ENCODE assay signal across 17 cellular contexts in the genomic region with DNA sequence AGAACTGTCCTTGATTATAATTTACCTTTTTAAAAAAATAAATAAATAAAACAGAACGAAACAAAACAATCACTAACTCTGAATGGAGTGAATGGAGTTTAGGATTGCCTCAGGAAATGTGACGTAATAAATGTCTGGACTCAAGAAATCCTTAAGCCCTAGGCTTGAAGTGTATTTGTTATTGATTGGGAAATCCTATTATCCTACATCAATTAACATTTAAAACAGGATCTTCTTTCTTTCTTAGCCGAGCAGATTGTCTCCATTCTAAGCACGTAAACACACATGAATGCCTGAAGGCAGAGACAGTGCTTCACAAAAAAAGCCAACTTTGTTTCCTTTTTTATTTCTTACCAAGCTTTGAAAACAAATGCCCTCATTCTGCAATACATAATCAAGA. TPM values are rescaled to one million over a fixed set of nuclear protein-coding genes. Genes with fewer than 3 reads are reported as not detected.
DNase-seq lines count a peak whose midpoint lies in the region; ATAC-seq and TF ChIP-seq lines count a peak whose summit lies in the region.
"Had no signal": no experiment of that assay in that cellular context is flagged by ENCODE, and none has a peak within 500 bp of the region (broad histone marks: within the 10 kb centered on the region; RNA-seq: fewer than 3 reads in every experiment).

No MANE protein-coding gene starts in this region.

- intact Hi-C loops in A673 (cut with micrococcal nuclease; ENCODE audit: unreplicated experiment): no loop called here

- no peak for ATAC-seq in T-helper 17 cell
- ATAC-seq: left lung had no signal

- no peak for TF ChIP-seq CTCF in A673 (conservative IDR thresholded peaks at IDR 0.05; ENCODE audit: low read depth, low read length)
- no peak for TF ChIP-seq CTCF in epithelial cell of esophagus (IDR thresholded peaks at IDR 0.05; ENCODE audit: insufficient read depth, low read depth, low read length, missing control alignments)
- TF ChIP-seq CTCF in SK-N-SH (IDR thresholded peaks at IDR 0.05): no peak

- BruUV-seq in A673 (replicated peaks; lab: Mats Ljungman, UMichigan): no TSS peak

- CTCF ChIA-PET in A673 (lab: Charles Lee): no interaction called here
- CTCF ChIA-PET in SK-N-SH (lab: Yijun Ruan, JAX): interaction anchor here (1.0 kb wide), 1 partner anchor 11 kb away, joined by 3 read pairs; no protein-coding TSS in a partner anchor

- H3K9me3 ChIP-seq in A673 (ENCODE audit: low read depth, low read length, poor library complexity, severe bottlenecking) (no peaks in the 10 kb centered on the region), T-helper 17 cell (ENCODE audit: control insufficient read depth, low read length, poor library complexity, severe bottlenecking) (no peaks in the 10 kb centered on the region), SK-N-SH (no peaks in the 10 kb centered on the region)
- H3K9me3 ChIP-seq: left lung had no signal

- no peaks in the 10 kb centered on the region for H3K27me3 Mint-ChIP-seq in T-helper 17 cell

- H3K36me3 ChIP-seq in A673 (ENCODE audit: insufficient read depth, low read length, poor library complexity, severe bottlenecking): no peaks in the 10 kb centered on the region
- H3K36me3 ChIP-seq in SK-N-SH (replicated peaks in 1 of 2; ENCODE audit: control insufficient read depth in 1 of 2, insufficient read depth in 2 of 2, low read length in 1 of 2): no peaks in the 10 kb centered on the region
- H3K36me3 ChIP-seq: left lung had no signal

- H3K4me1 Mint-ChIP-seq in T-helper 17 cell: peaks cover 31% of the 10 kb centered on the region

- 94% methylated on average over 4 of the region's 4 CpGs for WGBS in SK-N-SH (ENCODE audit: low lambda C conversion rate)

- peak; percentile 25 for DNase-seq in A673 (ENCODE audit: low spot score)
- no peak for DNase-seq in T-helper 17 cell
- peak; percentile 57 for DNase-seq in epithelial cell of esophagus (ENCODE audit: low read depth)
- peak; percentile 49 for DNase-seq in midbrain (lab: John Stamatoyannopoulos, UW)
- DNase-seq in NCI-H1930 (lab: John Stamatoyannopoulos, UW): no peak
- no peak for DNase-seq in SK-N-SH
- no peak for DNase-seq in SHP77 (lab: John Stamatoyannopoulos, UW)
- DNase-seq in AG08396 (ENCODE audit: low spot score): no peak
- DNase-seq: activated naive CD4-positive, alpha-beta T cell treated with Interleukin-2 at 50 U/mL for 16 hours; aorta; DMS 273 treated with DMSO at 0.1 percent for 48 hours; Kasumi-1; left lung; NCI-H1105; NCI-H2171; NCI-H774 had no signal

- no peak overlapping the region for H3K9ac ChIP-seq in SK-N-SH
- H3K9ac ChIP-seq: parathyroid adenoma had no signal

- H3K9me2 ChIP-seq in SK-N-SH: no peaks in the 10 kb centered on the region

- H3K4me3 Mint-ChIP-seq in T-helper 17 cell: no peak overlapping the region

- peak overlapping the region; percentile 57 for H3K27ac Mint-ChIP-seq in T-helper 17 cell

- H3K36me3 Mint-ChIP-seq in T-helper 17 cell (ENCODE audit: low read depth): peaks cover 2% of the 10 kb centered on the region

- H3K27me3 ChIP-seq in A673 (replicated peaks; ENCODE audit: insufficient read depth, low read depth, low read length, poor library complexity) (no peaks in the 10 kb centered on the region), SK-N-SH (ENCODE audit: insufficient read depth) (no peaks in the 10 kb centered on the region)
- H3K27me3 ChIP-seq: left lung had no signal

- H3K27ac ChIP-seq in A673 (ENCODE audit: low read depth, low read length, poor library complexity, severe bottlenecking): no peak overlapping the region
- no peak overlapping the region for H3K27ac ChIP-seq in SK-N-SH (ENCODE audit: low read depth in 2 of 2, low read length in 1 of 2)
- H3K27ac ChIP-seq: left lung had no signal

- H3K4me1 ChIP-seq in A673 (ENCODE audit: insufficient read depth, low read length, poor library complexity, severe bottlenecking): no peaks in the 10 kb centered on the region
- no peaks in the 10 kb centered on the region for H3K4me1 ChIP-seq in SK-N-SH (ENCODE audit: control insufficient read depth in 1 of 2, insufficient read depth in 2 of 2, low read depth in 1 of 2, low read length in 1 of 2)

- H3K79me2 ChIP-seq in SK-N-SH (ENCODE audit: insufficient read depth): no peaks in the 10 kb centered on the region

- no peaks in the 10 kb centered on the region for H4K20me1 ChIP-seq in SK-N-SH (ENCODE audit: insufficient read depth)

- H3K4me2 ChIP-seq in SK-N-SH: no peak overlapping the region

- no peak overlapping the region for H2AFZ ChIP-seq in SK-N-SH (ENCODE audit: low read depth)

- POLR2A ChIA-PET in A673 (lab: Charles Lee; ENCODE audit: low non-redundant PET) (no interaction called here), SK-N-SH (lab: Yijun Ruan, JAX) (no interaction called here)

- TF ChIP-seq RAD21 in SK-N-SH (IDR thresholded peaks at IDR 0.05; ENCODE audit: low read length): no peak

- H3K4me3 ChIP-seq in A673 (ENCODE audit: low read depth, low read length, poor library complexity, severe bottlenecking) (no peak overlapping the region), epithelial cell of esophagus (ENCODE audit: low read length) (no peak overlapping the region), SK-N-SH (ENCODE audit: low read depth in 2 of 2, low read length in 1 of 2) (no peak overlapping the region)
- H3K4me3 ChIP-seq: left lung had no signal

- no peak for TF ChIP-seq EP300 in SK-N-SH (IDR thresholded peaks at IDR 0.05; ENCODE audit: borderline replicate concordance in 1 of 2, low read depth in 1 of 2, low read length in 1 of 2)

- no peaks in the 10 kb centered on the region for H3F3A ChIP-seq in SK-N-SH (replicated peaks; ENCODE audit: insufficient read depth)

TF ChIP-seq in SK-N-SH, 30 proteins besides CTCF, POLR2A, EP300 and RAD21:
- TF ChIP-seq EZH2phosphoT487 (IDR thresholded peaks at IDR 0.05; ENCODE audit: borderline replicate concordance, low read depth): no peak
- TF ChIP-seq ELF1 (IDR thresholded peaks at IDR 0.05): no peak
- TF ChIP-seq NFIC (IDR thresholded peaks at IDR 0.05; ENCODE audit: borderline replicate concordance): no peak
- no peak for TF ChIP-seq CHD2 (IDR thresholded peaks at IDR 0.05; ENCODE audit: low read length, partially characterized antibody)
- TF ChIP-seq FOXJ3 (CRISPR knock-in tag; IDR thresholded peaks at IDR 0.05): no peak
- no peak for TF ChIP-seq FOSL2 (IDR thresholded peaks at IDR 0.05; ENCODE audit: borderline replicate concordance, low read depth)
- TF ChIP-seq TEAD4 (IDR thresholded peaks at IDR 0.05; ENCODE audit: borderline replicate concordance, insufficient read depth): no peak
- TF ChIP-seq RXRA (IDR thresholded peaks at IDR 0.05; ENCODE audit: borderline replicate concordance, low read depth): no peak
- no peak for TF ChIP-seq FOXM1 (IDR thresholded peaks at IDR 0.05; ENCODE audit: low read depth)
- no peak for TF ChIP-seq RCOR1 (IDR thresholded peaks at IDR 0.05; ENCODE audit: low read length)
- no peak for TF ChIP-seq NRF1 (IDR thresholded peaks at IDR 0.05; ENCODE audit: low read depth, low read length)
- no peak for TF ChIP-seq JUND (IDR thresholded peaks at IDR 0.05)
- TF ChIP-seq RFX5 (IDR thresholded peaks at IDR 0.05; ENCODE audit: low read length): no peak
- TF ChIP-seq, protein P1, sequence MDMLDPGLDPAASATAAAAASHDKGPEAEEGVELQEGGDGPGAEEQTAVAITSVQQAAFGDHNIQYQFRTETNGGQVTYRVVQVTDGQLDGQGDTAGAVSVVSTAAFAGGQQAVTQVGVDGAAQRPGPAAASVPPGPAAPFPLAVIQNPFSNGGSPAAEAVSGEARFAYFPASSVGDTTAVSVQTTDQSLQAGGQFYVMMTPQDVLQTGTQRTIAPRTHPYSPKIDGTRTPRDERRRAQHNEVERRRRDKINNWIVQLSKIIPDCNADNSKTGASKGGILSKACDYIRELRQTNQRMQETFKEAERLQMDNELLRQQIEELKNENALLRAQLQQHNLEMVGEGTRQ (IDR thresholded peaks at IDR 0.05; ENCODE audit: borderline replicate concordance, low read depth, low read length): no peak
- TF ChIP-seq POLR2AphosphoS5 (IDR thresholded peaks at IDR 0.05; ENCODE audit: low read depth, low read length): no peak
TF ChIP-seq in SK-N-SH: peak in this region for 0.

RNA-seq across cellular contexts. Expression of a gene that starts 33.4 kb away (rescaled TPM):
- total RNA-seq in A673 (2021) (4.6 and 5.4 TPM in 2 replicates), T-helper 17 cell (100 to 1,000 TPM; 157 to 161 TPM)
- polyA plus RNA-seq in SK-N-SH (2012; rRNA removed): 2.1 and 2.8 TPM in 2 replicates
- polyA plus RNA-seq in SK-N-SH (2012; cell fraction: cytosol; rRNA removed): 3.1 and 3.4 TPM in 2 replicates
- 1.5 and 3.0 TPM in 2 replicates for polyA plus RNA-seq in SK-N-SH (2012; cell fraction: nucleus; rRNA removed)

Comparison
In these comparisons a context has a peak if more than half of its experiments do, and no peak if none do; other contexts are left out.
1. DNase-seq: peak in A673 (single experiment), epithelial cell of esophagus (single experiment) and midbrain (single experiment); none in T-helper 17 cell (0 of 3), NCI-H1930 (0 of 2), SK-N-SH (single experiment), SHP77 (0 of 2) and AG08396 (single experiment).
2. RNA of a gene that starts 33.4 kb away (total RNA-seq): 157 to 161 TPM in T-helper 17 cell; 4.6 to 5.4 TPM in A673; every median in the first group is over 10 times any median in the second.